Comparison of ENCODE assay signal across 8 cellular contexts in genomic region chr2:40448476-40449079, GRCh38. TPM values are rescaled to one million over a fixed set of nuclear protein-coding genes. Genes with fewer than 3 reads are reported as not detected.
DNase-seq lines count a peak whose midpoint lies in the region; ATAC-seq and TF ChIP-seq lines count a peak whose summit lies in the region.

No MANE protein-coding gene starts in this region.

- H3K27ac Mint-ChIP-seq in MCF 10A (ENCODE audit: low read depth, unreplicated experiment) (no peak overlapping the region), naive B cell (no peak overlapping the region)
- no peak overlapping the region for H3K27ac Mint-ChIP-seq in activated naive CD4-positive, alpha-beta T cell treated with anti-CD3 and anti-CD28 coated beads, Interleukin-2, amount 50 U/mL, for 72 hours

- ATAC-seq in naive B cell (ENCODE audit: low read depth in 2 of 2) = no peak
- ATAC-seq in activated naive CD4-positive, alpha-beta T cell treated with anti-CD3 and anti-CD28 coated beads, Interleukin-2, amount 50 U/mL, for 72 hours = no peak

- no peak for TF ChIP-seq POLR2A in breast epithelium (IDR thresholded peaks at IDR 0.05)

- H3K27ac ChIP-seq in breast epithelium = no peak overlapping the region

- intact Hi-C loops in MCF 10A (cut with micrococcal nuclease) (loop anchor here (1.0 to 2.0 kb wide), 2 partner anchors 312 to 535 kb away; no protein-coding TSS in a partner anchor), breast epithelium (cut with DNase I; ENCODE audit: low total_unique reads) (no loop called here), posterior vena cava (cut with DNase I) (no loop called here)

- H3K4me1 Mint-ChIP-seq in MCF 10A (ENCODE audit: insufficient read depth, unreplicated experiment) = peaks cover 17% of the 10 kb centered on the region
- peaks cover 21 to 29% (median 25%) of the 10 kb centered on the region in 3 donors for H3K4me1 Mint-ChIP-seq in naive B cell

- no peaks in the 10 kb centered on the region for H3K36me3 Mint-ChIP-seq in MCF 10A (ENCODE audit: insufficient read depth, unreplicated experiment)
- H3K36me3 Mint-ChIP-seq in naive B cell = peaks cover 0 to 8% of the 10 kb centered on the region in 2 donors
- H3K36me3 Mint-ChIP-seq in activated naive CD4-positive, alpha-beta T cell treated with anti-CD3 and anti-CD28 coated beads, Interleukin-2, amount 50 U/mL, for 72 hours = peaks cover 14 to 16% of the 10 kb centered on the region in 2 donors

- TF ChIP-seq CTCF in MCF 10A (IDR thresholded peaks at IDR 0.05; ENCODE audit: unreplicated experiment) (peak; percentile 45), breast epithelium (IDR thresholded peaks at IDR 0.05) (peak in 1 of 3 donors; percentile 27)

- H3K4me3 ChIP-seq in breast epithelium = no peak overlapping the region

- H3K4me1 ChIP-seq in breast epithelium = no peaks in the 10 kb centered on the region

- no peaks in the 10 kb centered on the region for H3K36me3 ChIP-seq in breast epithelium

- CTCF ChIA-PET in MCF 10A (lab: Yijun Ruan, JAX) = interaction anchor here (0.6 to 2.4 kb wide), 22 partner anchors 10 to 1388 kb away, joined by 3 to 11 read pairs (median 4); no protein-coding TSS in a partner anchor

- POLR2A ChIA-PET in MCF 10A (lab: Yijun Ruan, JAX) = no interaction called here

- no peaks in the 10 kb centered on the region for H3K9me3 ChIP-seq in breast epithelium

- BruUV-seq in MCF 10A (replicated peaks; lab: Mats Ljungman, UMichigan) = no TSS peak

- H3K4me3 Mint-ChIP-seq in MCF 10A (ENCODE audit: unreplicated experiment) (no peak overlapping the region), naive B cell (peak overlapping the region in 1 of 8 donors; percentile 22)

- H3K27me3 ChIP-seq in breast epithelium = peaks cover 0 to 11% of the 10 kb centered on the region in 2 donors

- H3K9me3 Mint-ChIP-seq in MCF 10A (ENCODE audit: unreplicated experiment) = no peaks in the 10 kb centered on the region
- H3K9me3 Mint-ChIP-seq in naive B cell = peaks cover 0 to 1% (median 0%) of the 10 kb centered on the region in 7 donors
- peaks cover 0 to 5% of the 10 kb centered on the region in 2 donors for H3K9me3 Mint-ChIP-seq in activated naive CD4-positive, alpha-beta T cell treated with anti-CD3 and anti-CD28 coated beads, Interleukin-2, amount 50 U/mL, for 72 hours

- H3K27me3 Mint-ChIP-seq in MCF 10A (ENCODE audit: insufficient read depth, unreplicated experiment) = no peaks in the 10 kb centered on the region
- peaks cover 21 to 37% (median 25%) of the 10 kb centered on the region in 3 donors for H3K27me3 Mint-ChIP-seq in naive B cell

- DNase-seq in MCF 10A (ENCODE audit: unreplicated experiment) = peak; percentile 54
- no peak for DNase-seq in breast epithelium (ENCODE audit: low spot score in 2 of 2)
- DNase-seq in NCI-H1694 treated with DMSO at 0.1 percent for 48 hours (lab: John Stamatoyannopoulos, UW) = peak; percentile 78
- DNase-seq in astrocyte of the hippocampus (ENCODE audit: low read depth, low spot score) = peak; percentile 52
- DNase-seq in naive B cell = peak; percentile 3
- no peak for DNase-seq in GDM1 (lab: John Stamatoyannopoulos, UW)
- DNase-seq in posterior vena cava (ENCODE audit: low spot score) = no peak
- no peak for DNase-seq in activated naive CD4-positive, alpha-beta T cell treated with anti-CD3 and anti-CD28 coated beads, Interleukin-2, amount 50 U/mL, for 72 hours (ENCODE audit: low spot score in 2 of 2)

RNA-seq across cellular contexts. Expression of gene SLC8A1, which starts 3.3 kb away (rescaled TPM):
- total RNA-seq in MCF 10A (2022) (1.6 and 1.7 TPM in 2 replicates), breast epithelium (10 to 100 TPM in 2 of 3 donors, 1 to 10 TPM in 1; 8.2 to 14.2 (median 12.2) TPM), posterior vena cava (100 to 1,000 TPM; 105 to 121 TPM)
- under 1 TPM in 1 of 6 donors, not detected in 5; 0.04 TPM for polyA plus RNA-seq in naive B cell (ENCODE audit: low read depth in 6 of 6)
- under 1 TPM; 0.43 to 0.64 TPM for total RNA-seq in activated naive CD4-positive, alpha-beta T cell treated with anti-CD3 and anti-CD28 coated beads, Interleukin-2, amount 50 U/mL, for 72 hours

Comparison
In these comparisons a context has a peak if more than half of its experiments do, and no peak if none do; other contexts are left out.
1. DNase-seq: peak in MCF 10A (single experiment), NCI-H1694 treated with DMSO at 0.1 percent for 48 hours (single experiment), astrocyte of the hippocampus (single experiment) and naive B cell (single experiment); none in breast epithelium (0 of 2), GDM1 (single experiment), posterior vena cava (single experiment) and activated naive CD4-positive, alpha-beta T cell treated with anti-CD3 and anti-CD28 coated beads, Interleukin-2, amount 50 U/mL, for 72 hours (0 of 2).
2. RNA of gene SLC8A1, which starts 3.3 kb away (total RNA-seq): 105 to 121 TPM in posterior vena cava; 8.2 to 14.2 TPM in breast epithelium, 1.6 to 1.7 TPM in MCF 10A and 0.43 to 0.64 TPM in activated naive CD4-positive, alpha-beta T cell treated with anti-CD3 and anti-CD28 coated beads, Interleukin-2, amount 50 U/mL, for 72 hours; every median in the first group is over 4 times any median in the second.